In the genomic region with DNA sequence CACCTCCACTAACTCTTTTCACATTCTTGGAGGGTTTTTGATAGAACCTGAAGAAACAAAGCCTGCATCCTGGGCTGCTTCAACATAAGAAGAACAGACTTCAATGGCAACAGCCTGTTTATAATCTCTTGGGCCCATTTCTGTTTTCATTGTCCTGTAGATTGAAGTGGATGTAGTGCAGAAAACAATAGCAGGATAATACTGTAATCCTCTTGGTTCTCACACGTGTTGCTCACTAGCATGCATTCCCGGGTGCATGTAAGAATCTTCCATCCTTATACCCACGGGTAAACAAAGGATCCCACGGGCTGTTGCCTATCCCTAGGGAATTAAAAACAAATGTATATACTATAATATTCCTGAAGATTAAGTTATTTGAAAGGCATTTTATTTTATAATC, we compare ENCODE assay signal across 2 cellular contexts.
TF ChIP-seq lines count a peak whose summit lies in the region.

No MANE protein-coding gene starts in this region.

TF ChIP-seq in IMR-90, 13 proteins besides CTCF, POLR2A, EP300 and RAD21:
- TF ChIP-seq RCOR1 (IDR thresholded peaks at IDR 0.05; ENCODE audit: insufficient replicate concordance, low read length) (no peak), CHD1 (IDR thresholded peaks at IDR 0.05; ENCODE audit: low read depth, low read length) (no peak), FOS (IDR thresholded peaks at IDR 0.05; ENCODE audit: low read depth, low read length) (no peak), MXI1 (IDR thresholded peaks at IDR 0.05; ENCODE audit: borderline replicate concordance, low read depth, low read length) (no peak), MAFK (IDR thresholded peaks at IDR 0.05; ENCODE audit: low read depth, low read length) (no peak), CEBPB (IDR thresholded peaks at IDR 0.05; ENCODE audit: low read depth, low read length) (no peak), MAZ (IDR thresholded peaks at IDR 0.05; ENCODE audit: borderline replicate concordance, low read depth, low read length) (no peak), SMC3 (IDR thresholded peaks at IDR 0.05; ENCODE audit: low read depth, low read length) (no peak), RFX5 (IDR thresholded peaks at IDR 0.05; ENCODE audit: low read depth, low read length) (no peak), BHLHE40 (IDR thresholded peaks at IDR 0.05; ENCODE audit: low read depth, low read length) (no peak), NFE2L2 (IDR thresholded peaks at IDR 0.05; ENCODE audit: low read depth, low read length) (no peak)
- TF ChIP-seq, protein P1, sequence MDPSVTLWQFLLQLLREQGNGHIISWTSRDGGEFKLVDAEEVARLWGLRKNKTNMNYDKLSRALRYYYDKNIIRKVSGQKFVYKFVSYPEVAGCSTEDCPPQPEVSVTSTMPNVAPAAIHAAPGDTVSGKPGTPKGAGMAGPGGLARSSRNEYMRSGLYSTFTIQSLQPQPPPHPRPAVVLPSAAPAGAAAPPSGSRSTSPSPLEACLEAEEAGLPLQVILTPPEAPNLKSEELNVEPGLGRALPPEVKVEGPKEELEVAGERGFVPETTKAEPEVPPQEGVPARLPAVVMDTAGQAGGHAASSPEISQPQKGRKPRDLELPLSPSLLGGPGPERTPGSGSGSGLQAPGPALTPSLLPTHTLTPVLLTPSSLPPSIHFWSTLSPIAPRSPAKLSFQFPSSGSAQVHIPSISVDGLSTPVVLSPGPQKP (IDR thresholded peaks at IDR 0.05; ENCODE audit: borderline replicate concordance, low read depth, low read length), result no peak
- TF ChIP-seq, protein P2, sequence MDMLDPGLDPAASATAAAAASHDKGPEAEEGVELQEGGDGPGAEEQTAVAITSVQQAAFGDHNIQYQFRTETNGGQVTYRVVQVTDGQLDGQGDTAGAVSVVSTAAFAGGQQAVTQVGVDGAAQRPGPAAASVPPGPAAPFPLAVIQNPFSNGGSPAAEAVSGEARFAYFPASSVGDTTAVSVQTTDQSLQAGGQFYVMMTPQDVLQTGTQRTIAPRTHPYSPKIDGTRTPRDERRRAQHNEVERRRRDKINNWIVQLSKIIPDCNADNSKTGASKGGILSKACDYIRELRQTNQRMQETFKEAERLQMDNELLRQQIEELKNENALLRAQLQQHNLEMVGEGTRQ (IDR thresholded peaks at IDR 0.05; ENCODE audit: low read depth, low read length), result no peak

TF ChIP-seq in endothelial cell of umbilical vein, 7 proteins besides CTCF, POLR2A, EP300 and RAD21:
- no peak for TF ChIP-seq JUN (IDR thresholded peaks at IDR 0.05; ENCODE audit: borderline replicate concordance, insufficient read depth, insufficient read length, low read depth)
- TF ChIP-seq, protein P3, sequence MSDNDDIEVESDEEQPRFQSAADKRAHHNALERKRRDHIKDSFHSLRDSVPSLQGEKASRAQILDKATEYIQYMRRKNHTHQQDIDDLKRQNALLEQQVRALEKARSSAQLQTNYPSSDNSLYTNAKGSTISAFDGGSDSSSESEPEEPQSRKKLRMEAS (IDR thresholded peaks at IDR 0.05; ENCODE audit: insufficient read depth, insufficient read length), result peak; percentile 58
